ENCODE assay signal across 8 cellular contexts in genomic region chr5:95959051-95959963, GRCh38. TPM values are rescaled to one million over a fixed set of nuclear protein-coding genes. Genes with fewer than 3 reads are reported as not detected.
DNase-seq lines count a peak whose midpoint lies in the region; ATAC-seq and TF ChIP-seq lines count a peak whose summit lies in the region.

No MANE protein-coding gene starts in this region.

- peaks cover 0 to 12% of the 10 kb centered on the region in 2 donors for H3K36me3 Mint-ChIP-seq in CD4-positive, alpha-beta memory T cell

- H3K36me3 ChIP-seq in CD4-positive, alpha-beta memory T cell (ENCODE audit: insufficient read depth, low read length) = no peaks in the 10 kb centered on the region
- H3K36me3 ChIP-seq in MM.1S (replicated peaks; ENCODE audit: insufficient read depth, low read length) = no peaks in the 10 kb centered on the region
- no peaks in the 10 kb centered on the region for H3K36me3 ChIP-seq in neural cell (ENCODE audit: insufficient read depth, low read length)

- H3K4me3 ChIP-seq in CD4-positive, alpha-beta memory T cell (ENCODE audit: low read length in 2 of 2) = no peak overlapping the region
- H3K4me3 ChIP-seq in MM.1S (ENCODE audit: low read length) (peak overlapping the region; percentile 96), epithelial cell of esophagus (ENCODE audit: low read length) (peak overlapping the region; percentile 92), neural cell (ENCODE audit: low read length) (peak overlapping the region; percentile 82)

- H3K27me3 ChIP-seq in CD4-positive, alpha-beta memory T cell (ENCODE audit: insufficient read depth, low read length) = no peaks in the 10 kb centered on the region
- H3K27me3 ChIP-seq in MM.1S (replicated peaks; ENCODE audit: insufficient read depth, low read length) = no peaks in the 10 kb centered on the region
- H3K27me3 ChIP-seq in neural cell (ENCODE audit: insufficient read depth, low read depth, low read length) = peaks cover 17% of the 10 kb centered on the region

- CTCF ChIA-PET in CD4-positive, alpha-beta memory T cell (lab: Charles Lee; ENCODE audit: partially characterized antibody) = interaction anchor here (0.5 to 1.2 kb wide), 3 partner anchors 28 to 377 kb away, joined by 3 read pairs; no protein-coding TSS in a partner anchor

- no peak overlapping the region for H3K9ac ChIP-seq in MM.1S (ENCODE audit: low read length)
- H3K9ac ChIP-seq in neural cell (ENCODE audit: low read length) = no peak overlapping the region

- H3K27ac Mint-ChIP-seq in CD4-positive, alpha-beta memory T cell = peak overlapping the region in 4 of 7 donors; percentile 5 to 99 (median 72)

- intact Hi-C loops in CD4-positive, alpha-beta memory T cell (cut with micrococcal nuclease) = no loop called here

- POLR2A ChIA-PET in CD4-positive, alpha-beta memory T cell (lab: Charles Lee; ENCODE audit: partially characterized antibody) = no interaction called here

- peaks cover 0 to 3% of the 10 kb centered on the region in 2 donors for H3K27me3 Mint-ChIP-seq in CD4-positive, alpha-beta memory T cell

- H4K20me1 ChIP-seq in MM.1S (ENCODE audit: insufficient read depth, low read length) (0 out of 2 replicates have a peak, but pooled peaks cover 2% of the 10 kb centered on the region), neural cell (ENCODE audit: insufficient read depth) (no peaks in the 10 kb centered on the region)

- peaks cover 29% of the 10 kb centered on the region for H3K4me1 ChIP-seq in CD4-positive, alpha-beta memory T cell (ENCODE audit: insufficient read depth, low read length)
- H3K4me1 ChIP-seq in MM.1S (ENCODE audit: low read length) = peaks cover 24% of the 10 kb centered on the region

- peak overlapping the region; percentile 67 for H3K4me2 ChIP-seq in MM.1S (ENCODE audit: low read depth, low read length)
- no peak overlapping the region for H3K4me2 ChIP-seq in neural cell (ENCODE audit: low read length)

- TF ChIP-seq CTCF in MM.1S (IDR thresholded peaks at IDR 0.05; ENCODE audit: low read length) (no peak), epithelial cell of esophagus (IDR thresholded peaks at IDR 0.05; ENCODE audit: insufficient read depth, low read depth, low read length, missing control alignments) (no peak), neural cell (IDR thresholded peaks at IDR 0.05; ENCODE audit: poor library complexity, severe bottlenecking) (no peak)

- TF ChIP-seq EP300 in neural cell (conservative IDR thresholded peaks at IDR 0.05; ENCODE audit: poor library complexity, severe bottlenecking) = no peak

- H3F3A ChIP-seq in MM.1S (ENCODE audit: insufficient read depth, low read length) (no peaks in the 10 kb centered on the region), neural cell (ENCODE audit: insufficient read depth, low read length, poor library complexity, severe bottlenecking) (no peaks in the 10 kb centered on the region)

- H3K4me1 Mint-ChIP-seq in CD4-positive, alpha-beta memory T cell = peaks cover 26 to 55% (median 39%) of the 10 kb centered on the region in 4 donors

- H2AFZ ChIP-seq in MM.1S (ENCODE audit: low read length) (no peak overlapping the region), neural cell (ENCODE audit: low read depth, low read length) (no peak overlapping the region)

- H3K9me2 ChIP-seq in MM.1S (replicated peaks; ENCODE audit: insufficient read depth, low read length) (no peaks in the 10 kb centered on the region), neural cell (ENCODE audit: insufficient read depth, low read length) (no peaks in the 10 kb centered on the region)

- peak overlapping the region; percentile 4 to 98 (median 96) for H3K4me3 Mint-ChIP-seq in CD4-positive, alpha-beta memory T cell

- no peak overlapping the region for H3K27ac ChIP-seq in CD4-positive, alpha-beta memory T cell (ENCODE audit: low read depth, low read length)
- H3K27ac ChIP-seq in MM.1S (ENCODE audit: low read length) = no peak overlapping the region
- no peak overlapping the region for H3K27ac ChIP-seq in neural cell (ENCODE audit: low read length)

- no peak for TF ChIP-seq RAD21 in neural cell (conservative IDR thresholded peaks at IDR 0.05)

- DNase-seq in CD4-positive, alpha-beta memory T cell = peak in 2 of 5 donors; percentile 3 to 5
- DNase-seq in MM.1S (no peak), epithelial cell of esophagus (ENCODE audit: low read depth) (no peak), NCI-H1092 treated with DMSO at 0.1 percent for 48 hours (lab: John Stamatoyannopoulos, UW) (no peak)
- DNase-seq in activated effector memory CD4-positive, alpha-beta T cell treated with Interleukin-2 at 50 U/mL for 16 hours = no peak

- H3K9me3 ChIP-seq in CD4-positive, alpha-beta memory T cell (ENCODE audit: control insufficient read depth in 1 of 2, low read length in 2 of 2) = no peaks in the 10 kb centered on the region
- no peaks in the 10 kb centered on the region for H3K9me3 ChIP-seq in MM.1S (replicated peaks; ENCODE audit: insufficient read depth, low read length)
- H3K9me3 ChIP-seq in neural cell (ENCODE audit: low read length) = no peaks in the 10 kb centered on the region

- peaks cover 0 to 2% (median 0%) of the 10 kb centered on the region in 8 donors for H3K9me3 Mint-ChIP-seq in CD4-positive, alpha-beta memory T cell

- ATAC-seq in HG03025 (IDR thresholded peaks at IDR 0.05; ENCODE audit: low FRiP score, unreplicated experiment) (no peak), GM21528 (IDR thresholded peaks at IDR 0.05; ENCODE audit: low FRiP score, unreplicated experiment) (no peak)

- H3K79me2 ChIP-seq in MM.1S (ENCODE audit: low read length) (peaks cover 66% of the 10 kb centered on the region), neural cell (replicated peaks; ENCODE audit: insufficient read depth, low read length) (peaks cover 8% of the 10 kb centered on the region)

TF ChIP-seq in neural cell, 6 proteins besides CTCF, POLR2A, EP300 and RAD21:
- TF ChIP-seq TAF1 (IDR thresholded peaks at IDR 0.05; ENCODE audit: low read depth) = no peak
- TF ChIP-seq SMC3 (conservative IDR thresholded peaks at IDR 0.05; ENCODE audit: poor library complexity) = no peak
- TF ChIP-seq MXI1 (conservative IDR thresholded peaks at IDR 0.05; ENCODE audit: poor library complexity, severe bottlenecking) = no peak
- TF ChIP-seq REST (IDR thresholded peaks at IDR 0.05; ENCODE audit: borderline replicate concordance) = no peak

RNA-seq across cellular contexts. Expression of gene ELL2, which starts 2.3 kb away (rescaled TPM):
- 10 to 100 TPM; 14.0 to 15.6 TPM for total RNA-seq in CD4-positive, alpha-beta memory T cell
- polyA plus RNA-seq in CD4-positive, alpha-beta memory T cell = 1 to 10 TPM; 2.8 to 4.5 TPM
- 1.4 and 3.4 TPM in 2 replicates for polyA plus RNA-seq in neural cell
- polyA minus RNA-seq in neural cell = 7.1 and 7.8 TPM in 2 replicates

Comparison
In these comparisons a context has a peak if more than half of its experiments do, and no peak if none do; other contexts are left out.
1. H3K4me3 ChIP-seq: peak in MM.1S (single experiment), epithelial cell of esophagus (single experiment) and neural cell (single experiment); none in CD4-positive, alpha-beta memory T cell (0 of 2).